ENCODE assay signal across 25 cellular contexts in genomic region chr15:85748176-85748575, GRCh38. TPM values are rescaled to one million over a fixed set of nuclear protein-coding genes. Genes with fewer than 3 reads are reported as not detected.
DNase-seq lines count a peak whose midpoint lies in the region; ATAC-seq and TF ChIP-seq lines count a peak whose summit lies in the region.
"Had no signal": no experiment of that assay in that cellular context is flagged by ENCODE, and none has a peak within 500 bp of the region (broad histone marks: within the 10 kb centered on the region; RNA-seq: fewer than 3 reads in every experiment).

No MANE protein-coding gene starts in this region.

- TF ChIP-seq POLR2A in uterus (IDR thresholded peaks at IDR 0.05) = no peak

- peak overlapping the region; percentile 88 for H3K4me3 Mint-ChIP-seq in neural crest cell
- H3K4me3 Mint-ChIP-seq: activated CD8-positive, alpha-beta T cell treated with anti-CD3 and anti-CD28 coated beads, Interleukin-2, amount 10 ng/mL, durations not matched to agents 7 days and 5 days; activated T-cell treated with anti-CD3 and anti-CD28 coated beads, Interleukin-2, amount 50 U/mL, for 4 hours; memory B cell; naive thymus-derived CD4-positive, alpha-beta T cell had no signal

- DNase-seq in right atrium auricular region (ENCODE audit: low spot score) (peak; percentile 46), left cardiac atrium (no peak), ecto neural progenitor cell (ENCODE audit: low spot score) (peak; percentile 29), neural crest cell (ENCODE audit: low read depth, low spot score) (no peak), uterus (no peak), T-helper 9 cell (no peak)
- DNase-seq: activated CD8-positive, alpha-beta T cell treated with anti-CD3 and anti-CD28 coated beads, Interleukin-2, amount 10 ng/mL, durations not matched to agents 7 days and 5 days; activated T-cell treated with anti-CD3 and anti-CD28 coated beads, Interleukin-2, amount 50 U/mL, for 4 hours; CD4-positive, alpha-beta memory T cell; foreskin melanocyte; KG1; naive thymus-derived CD4-positive, alpha-beta T cell; NCI-H187; NCI-H2227 treated with DMSO at 0.1 percent for 48 hours; PC-9; small intestine; stimulated activated CD4-positive, alpha-beta T cell treated with anti-CD3 and anti-CD28 coated beads, Interleukin-2, amount 100 ng/mL, for 48 hours; stimulated activated naive CD8-positive, alpha-beta T cell treated with anti-CD3 and anti-CD28 coated beads, Interleukin-15, Interleukin-2, amounts not matched to agents 100 U/mL and 50 U/mL, for 24 hours; T-helper 2 cell; WERI-Rb-1 had no signal

- H3K27ac ChIP-seq in right atrium auricular region = peak overlapping the region; percentile 71 to 81
- peak overlapping the region; percentile 75 to 94 for H3K27ac ChIP-seq in uterus
- H3K27ac ChIP-seq: epithelial cell of prostate, PC-9, WERI-Rb-1 had no signal

- intact Hi-C loops in left cardiac atrium (cut with DNase I) = no loop called here
- intact Hi-C loops in uterus (cut with DNase I; ENCODE audit: low total_unique reads) = no loop called here

- ATAC-seq in left cardiac atrium (no peak), esophagus mucosa (no peak), GM18870 (IDR thresholded peaks at IDR 0.05; ENCODE audit: unreplicated experiment) (no peak)
- ATAC-seq: activated CD8-positive, alpha-beta T cell treated with anti-CD3 and anti-CD28 coated beads, Interleukin-2, amount 10 ng/mL, durations not matched to agents 7 days and 5 days; activated T-cell treated with anti-CD3 and anti-CD28 coated beads, Interleukin-2, amount 50 U/mL, for 4 hours; naive thymus-derived CD4-positive, alpha-beta T cell; stimulated activated naive CD8-positive, alpha-beta T cell treated with anti-CD3 and anti-CD28 coated beads, Interleukin-15, Interleukin-2, amounts not matched to agents 100 U/mL and 50 U/mL, for 24 hours had no signal

- H3K36me3 Mint-ChIP-seq in neural crest cell (ENCODE audit: low read depth) = peaks cover 30% of the 10 kb centered on the region

- H3K4me3 ChIP-seq in right atrium auricular region (no peak overlapping the region), uterus (no peak overlapping the region)
- H3K4me3 ChIP-seq: adrenal gland, PC-9 had no signal

- H3K4me1 Mint-ChIP-seq in neural crest cell = peaks cover 93% of the 10 kb centered on the region

- H3K9me3 ChIP-seq in right atrium auricular region (no peaks in the 10 kb centered on the region), uterus (no peaks in the 10 kb centered on the region)
- H3K9me3 ChIP-seq: adrenal gland had no signal

- peaks cover 61% of the 10 kb centered on the region for H3K36me3 ChIP-seq in right atrium auricular region
- H3K36me3 ChIP-seq in uterus = no peaks in the 10 kb centered on the region

- H3K27me3 ChIP-seq in right atrium auricular region = no peaks in the 10 kb centered on the region
- H3K27me3 ChIP-seq in uterus = no peaks in the 10 kb centered on the region
- H3K27me3 ChIP-seq: adrenal gland had no signal

- H3K27me3 Mint-ChIP-seq in neural crest cell (ENCODE audit: low read depth) = peaks cover 8% of the 10 kb centered on the region
- H3K27me3 Mint-ChIP-seq: CD4-positive, alpha-beta memory T cell; memory B cell; naive thymus-derived CD4-positive, alpha-beta T cell had no signal

- H3K4me1 ChIP-seq in right atrium auricular region = peaks cover 0 to 48% of the 10 kb centered on the region in 2 donors
- H3K4me1 ChIP-seq in uterus = peaks cover 7 to 23% of the 10 kb centered on the region in 2 donors

- H3K27ac Mint-ChIP-seq in neural crest cell (ENCODE audit: unreplicated experiment) = peak overlapping the region; percentile 62
- H3K27ac Mint-ChIP-seq: activated CD8-positive, alpha-beta T cell treated with anti-CD3 and anti-CD28 coated beads, Interleukin-2, amount 10 ng/mL, durations not matched to agents 7 days and 5 days had no signal

- no peak for TF ChIP-seq CTCF in right atrium auricular region (IDR thresholded peaks at IDR 0.05)
- TF ChIP-seq CTCF in neural crest cell (conservative IDR thresholded peaks at IDR 0.05) = no peak
- no peak for TF ChIP-seq CTCF in uterus (IDR thresholded peaks at IDR 0.05)

- no peaks in the 10 kb centered on the region for H3K9me3 Mint-ChIP-seq in neural crest cell
- H3K9me3 Mint-ChIP-seq: activated T-cell treated with anti-CD3 and anti-CD28 coated beads, Interleukin-2, amount 50 U/mL, for 4 hours; memory B cell had no signal

RNA-seq across cellular contexts. Expression of gene KLHL25, which starts 46.5 kb away (rescaled TPM):
- total RNA-seq in right atrium auricular region (1 to 10 TPM; 4.1 TPM), left cardiac atrium (1 to 10 TPM; 5.9 to 7.3 TPM), neural crest cell (17.9 and 19.3 TPM in 2 replicates), uterus (10 to 100 TPM in 2 of 4 donors, 1 to 10 TPM in 2; 6.2 to 19.5 (median 11.9) TPM), esophagus mucosa (4.8 TPM)

Comparison
In these comparisons a context has a peak if more than half of its experiments do, and no peak if none do; other contexts are left out.
1. DNase-seq: peak in right atrium auricular region (single experiment) and ecto neural progenitor cell (single experiment); none in left cardiac atrium (single experiment), neural crest cell (single experiment), uterus (0 of 2) and T-helper 9 cell (single experiment).